1 cellular context compared by ENCODE assay signal in genomic region chr12:109827080-109827479, GRCh38.
TF ChIP-seq lines count a peak whose summit lies in the region.

No MANE protein-coding gene starts in this region.

TF ChIP-seq in K562, 482 proteins besides CTCF, POLR2A, EP300 and RAD21:
- no peak for TF ChIP-seq ZSCAN32 (CRISPR knock-in tag; IDR thresholded peaks at IDR 0.05)
- peak; percentile 70 for TF ChIP-seq RBM25 (IDR thresholded peaks at IDR 0.05; ENCODE audit: low read depth, low read length, severe bottlenecking)
